In genomic region chr5:154214236-154215106, GRCh38 we compare ENCODE assay signal across 8 cellular contexts. TPM values are rescaled to one million over a fixed set of nuclear protein-coding genes. Genes with fewer than 3 reads are reported as not detected.
DNase-seq lines count a peak whose midpoint lies in the region; ATAC-seq and TF ChIP-seq lines count a peak whose summit lies in the region.

No MANE protein-coding gene starts in this region.

- H3K4me3 Mint-ChIP-seq in Calu3 (ENCODE audit: low read depth, unreplicated experiment), result no peak overlapping the region

- no peaks in the 10 kb centered on the region for H3K27me3 Mint-ChIP-seq in Calu3 (ENCODE audit: unreplicated experiment)

- CTCF ChIA-PET in Calu3 (lab: Charles Lee), result interaction anchor here (1.0 kb wide), 1 partner anchor 20 kb away, joined by 4 read pairs; no protein-coding TSS in a partner anchor

- DNase-seq in Calu3 (no peak), HPDE6-E6E7 (ENCODE audit: extremely low spot score) (peak; percentile 82), dedifferentiated amniotic fluid mesenchymal stem cell (ENCODE audit: extremely low spot score) (peak; percentile 30), NCI-H510A (lab: John Stamatoyannopoulos, UW) (no peak), NCI-H446 treated with DMSO at 0.1 percent for 48 hours (lab: John Stamatoyannopoulos, UW) (no peak), Kasumi-1 (lab: John Stamatoyannopoulos, UW) (no peak)
- no peak for DNase-seq in effector CD4-positive, alpha-beta T cell

- no peaks in the 10 kb centered on the region for H3K9me3 Mint-ChIP-seq in Calu3 (ENCODE audit: low read depth, unreplicated experiment)

- no peak for TF ChIP-seq CTCF in Calu3 (IDR thresholded peaks at IDR 0.05; ENCODE audit: unreplicated experiment)

- intact Hi-C loops in Calu3 (cut with micrococcal nuclease; ENCODE audit: unreplicated experiment), result no loop called here

- H3K4me1 Mint-ChIP-seq in Calu3 (ENCODE audit: low read depth, unreplicated experiment), result peaks cover 10% of the 10 kb centered on the region

- ATAC-seq in GM21423 (IDR thresholded peaks at IDR 0.05; ENCODE audit: unreplicated experiment), result peak; percentile 81

- peaks cover 5% of the 10 kb centered on the region for H3K36me3 Mint-ChIP-seq in Calu3 (ENCODE audit: insufficient read depth, unreplicated experiment)

- peak overlapping the region; percentile 66 for H3K27ac Mint-ChIP-seq in Calu3 (ENCODE audit: unreplicated experiment)

- BruUV-seq in Calu3 (replicated peaks; lab: Mats Ljungman, UMichigan), result no TSS peak

RNA-seq across cellular contexts. Expression of gene GALNT10, which starts 23.9 kb away (rescaled TPM):
- 54.8 and 68.2 TPM in 2 replicates for total RNA-seq in Calu3 (2022)

Comparison
In these comparisons a context has a peak if more than half of its experiments do, and no peak if none do; other contexts are left out.
1. DNase-seq: peak in HPDE6-E6E7 (single experiment) and dedifferentiated amniotic fluid mesenchymal stem cell (single experiment); none in Calu3 (single experiment), NCI-H510A (single experiment), effector CD4-positive, alpha-beta T cell (single experiment), NCI-H446 treated with DMSO at 0.1 percent for 48 hours (single experiment) and Kasumi-1 (0 of 2).